Comparison of ENCODE assay signal across 11 cellular contexts in the genomic region with DNA sequence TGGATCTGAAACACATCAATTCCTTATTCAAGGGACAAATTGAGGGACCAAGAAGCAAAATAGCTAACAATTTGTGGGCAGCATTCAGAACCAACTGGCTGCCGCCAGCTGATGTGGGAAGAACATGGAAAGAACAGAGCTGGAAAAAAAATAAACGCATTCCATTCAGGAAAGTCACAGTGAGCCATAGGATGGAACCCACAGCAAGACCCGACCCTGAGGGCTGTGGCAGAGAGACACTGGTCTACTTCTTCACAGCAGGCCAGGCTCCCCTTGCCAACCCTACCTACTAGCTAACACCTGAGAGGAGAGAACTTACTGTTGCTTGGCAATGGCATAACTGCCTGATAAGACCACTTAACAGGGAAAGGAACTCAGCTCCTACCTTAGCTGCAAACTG.
A peak's percentile ranks its signal among the peaks of the same experiment; 100 is the strongest.
DNase-seq lines count a peak whose midpoint lies in the region; ATAC-seq and TF ChIP-seq lines count a peak whose summit lies in the region.
"Had no signal": no experiment of that assay in that cellular context is flagged by ENCODE, and none has a peak within 500 bp of the region (broad histone marks: within the 10 kb centered on the region; RNA-seq: fewer than 3 reads in every experiment).

No MANE protein-coding gene starts in this region.

- peak overlapping the region; percentile 43 for H3K27ac ChIP-seq in layer of hippocampus (ENCODE audit: low read depth, low read length)

- H3K36me3 Mint-ChIP-seq in brain, result peaks cover 11% of the 10 kb centered on the region

- ATAC-seq in GM19351 (IDR thresholded peaks at IDR 0.05; ENCODE audit: unreplicated experiment) (no peak), GM19397 (IDR thresholded peaks at IDR 0.05; ENCODE audit: unreplicated experiment) (no peak)

- no peaks in the 10 kb centered on the region for H3K27me3 ChIP-seq in layer of hippocampus (ENCODE audit: control insufficient read depth, insufficient read depth, low read length)
- H3K27me3 ChIP-seq: BE2C had no signal

- no peak for TF ChIP-seq CTCF in brain (conservative IDR thresholded peaks at IDR 0.05)

- no peaks in the 10 kb centered on the region for H3K9me3 Mint-ChIP-seq in brain
- H3K9me3 Mint-ChIP-seq: dendritic cell treated with granulocyte-macrophage colony-stimulating factor and Interleukin-4, amounts not matched to agents 40 ng/mL and 50 ng/mL, for 4 days had no signal

- no peaks in the 10 kb centered on the region for H3K27me3 Mint-ChIP-seq in brain
- H3K27me3 Mint-ChIP-seq: dendritic cell treated with granulocyte-macrophage colony-stimulating factor and Interleukin-4, amounts not matched to agents 40 ng/mL and 50 ng/mL, for 4 days had no signal

- DNase-seq in A172 (ENCODE audit: low spot score), result peak; percentile 40
- peak; percentile 17 for DNase-seq in HPDE6-E6E7 (ENCODE audit: extremely low spot score)
- no peak for DNase-seq in SIG-M5 (lab: John Stamatoyannopoulos, UW)
- DNase-seq in DMS79 treated with DMSO at 0.1 percent for 48 hours (lab: John Stamatoyannopoulos, UW), result no peak
- DNase-seq: BE2C, NCI-H345 had no signal

- peaks cover 50% of the 10 kb centered on the region for H3K4me1 Mint-ChIP-seq in brain

- peak overlapping the region in 1 of 5 experiments; percentile 55 for H3K4me3 Mint-ChIP-seq in brain
- H3K4me3 Mint-ChIP-seq: dendritic cell treated with granulocyte-macrophage colony-stimulating factor and Interleukin-4, amounts not matched to agents 40 ng/mL and 50 ng/mL, for 4 days had no signal

- H3K27ac Mint-ChIP-seq in brain, result peak overlapping the region; percentile 47 to 86 (median 73)
- H3K27ac Mint-ChIP-seq: dendritic cell treated with granulocyte-macrophage colony-stimulating factor and Interleukin-4, amounts not matched to agents 40 ng/mL and 50 ng/mL, for 4 days had no signal

Comparison
In these comparisons a context has a peak if more than half of its experiments do, and no peak if none do; other contexts are left out.
1. DNase-seq: peak in A172 (single experiment) and HPDE6-E6E7 (single experiment); none in SIG-M5 (single experiment) and DMS79 treated with DMSO at 0.1 percent for 48 hours (single experiment).